22 cellular contexts compared by ENCODE assay signal in the genomic region with DNA sequence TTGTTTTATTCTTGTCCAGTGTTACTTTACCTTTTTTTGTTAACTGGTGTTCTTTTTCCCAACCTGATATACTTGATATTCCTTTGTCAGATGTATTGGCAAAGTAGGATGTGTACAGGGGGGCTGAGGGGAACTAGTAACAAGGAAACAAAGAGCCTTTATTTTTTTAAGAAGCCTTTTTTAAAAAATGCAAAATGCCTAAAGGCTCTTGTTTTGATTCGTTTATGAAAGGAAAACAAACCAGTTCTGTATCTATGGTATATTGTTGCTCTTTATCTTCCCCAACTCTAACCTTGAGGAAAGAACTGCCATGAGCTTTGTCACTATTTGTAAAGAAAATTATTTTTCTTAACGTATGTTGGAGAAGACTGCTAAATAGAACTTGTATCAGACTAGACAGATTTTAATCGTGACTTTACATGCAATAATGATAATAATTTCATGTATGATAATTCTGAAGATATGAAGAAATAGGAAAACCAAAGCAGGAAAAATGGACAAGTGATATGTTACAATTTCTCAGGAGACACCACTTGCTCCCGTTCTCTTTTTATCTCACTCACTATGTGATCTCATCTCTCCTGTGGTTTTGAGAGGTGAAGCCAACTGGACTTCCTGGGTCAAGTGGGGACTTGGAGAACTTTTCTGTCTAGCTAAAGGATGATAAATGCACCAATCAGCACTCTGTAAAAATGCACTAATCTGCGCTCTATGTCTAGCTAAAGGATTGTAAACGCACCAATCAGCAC. TPM values are rescaled to one million over a fixed set of nuclear protein-coding genes. Genes with fewer than 3 reads are reported as not detected.
"Had no signal": no experiment of that assay in that cellular context is flagged by ENCODE, and none has a peak within 500 bp of the region (broad histone marks: within the 10 kb centered on the region; RNA-seq: fewer than 3 reads in every experiment).

No MANE protein-coding gene starts in this region.

- DNase-seq: activated CD4-positive, alpha-beta T cell treated with anti-CD3 and anti-CD28 coated beads for 48 hours; activated CD4-positive, alpha-beta T cell treated with anti-CD3 and anti-CD28 coated beads, Interleukin-2, amount 50 U/mL, for 4 hours; activated CD4-positive, CD25-positive, alpha-beta regulatory T cell treated with anti-CD3 and anti-CD28 coated beads, Interleukin-2, amount 50 U/mL, for 72 hours; activated CD8-positive, alpha-beta memory T cell treated with anti-CD3 and anti-CD28 coated beads, Interleukin-2, amount 50 U/mL, for 48 hours; activated CD8-positive, alpha-beta T cell treated with anti-CD3 and anti-CD28 coated beads, Interleukin-2, amount 10 ng/mL, durations not matched to agents 7 days and 5 days; activated effector memory CD4-positive, alpha-beta T cell treated with Interleukin-2 at 50 U/mL for 16 hours; activated naive CD4-positive, alpha-beta T cell; activated T-cell treated with anti-CD3 and anti-CD28 coated beads, Interleukin-2, amount 50 U/mL, for 1 hour; aorta; caudate nucleus; MM.1S; NCI-H1105; NCI-H1436 treated with DMSO at 0.1 percent for 48 hours; NCI-H187; NCI-H2081 treated with DMSO at 0.1 percent for 48 hours; NCI-H2171; NCI-H226; NCI-H526 treated with DMSO at 0.1 percent for 48 hours; NCI-H82; SIG-M5 had no signal

RNA-seq across cellular contexts. Expression of a gene that starts 22.7 kb away (rescaled TPM):
- total RNA-seq: activated CD8-positive, alpha-beta T cell treated with anti-CD3 and anti-CD28 coated beads, Interleukin-2, amount 10 ng/mL, durations not matched to agents 7 days and 5 days; activated T-helper 1 cell treated with anti-CD3 and anti-CD28 coated beads, Interleukin-12 subunit alpha, Interleukin-12 subunit beta, Interleukin-2, Interleukin-4 antibody, amounts not matched to agents 30 ng/mL and 10 ng/mL and 1 ng/mL, durations not matched to agents 14 hours and 24 hours and 36 hours; T-helper 1 cell treated with Interleukin-12 subunit alpha and Interleukin-12 subunit beta and Interleukin-4 antibody, amounts not matched to agents 30 ng/mL and 1 ng/mL, for 36 hours had no signal
- polyA plus RNA-seq: aorta had no signal
